1 cellular context compared by ENCODE assay signal in the genomic region with DNA sequence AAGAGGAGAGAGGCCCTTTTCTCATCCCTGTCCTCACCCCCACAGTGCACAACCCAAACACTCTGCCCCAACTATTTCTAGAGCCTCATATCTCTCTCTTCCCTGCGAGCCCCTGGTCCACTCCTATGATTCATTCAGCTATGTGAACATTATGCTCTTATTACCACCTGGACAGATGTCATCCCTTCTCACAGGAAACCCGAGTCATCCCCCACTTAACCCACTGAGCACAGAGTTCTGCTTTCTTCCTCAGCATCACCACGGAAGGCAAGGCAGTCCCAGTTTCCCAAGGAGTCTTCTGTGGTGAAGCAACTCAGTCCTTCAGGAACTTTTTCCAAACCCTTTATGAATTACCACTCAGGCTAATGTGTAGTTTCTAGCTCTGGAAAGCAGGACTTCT.
TF ChIP-seq lines count a peak whose summit lies in the region.

No MANE protein-coding gene starts in this region.

TF ChIP-seq in HCT116, 20 proteins besides CTCF, POLR2A, EP300 and RAD21 (continued from another document):
- TF ChIP-seq, protein P1, sequence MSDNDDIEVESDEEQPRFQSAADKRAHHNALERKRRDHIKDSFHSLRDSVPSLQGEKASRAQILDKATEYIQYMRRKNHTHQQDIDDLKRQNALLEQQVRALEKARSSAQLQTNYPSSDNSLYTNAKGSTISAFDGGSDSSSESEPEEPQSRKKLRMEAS (IDR thresholded peaks at IDR 0.05), result no peak
TF ChIP-seq in HCT116: peak in this region for 0.
